7 cellular contexts compared by ENCODE assay signal in the genomic region with DNA sequence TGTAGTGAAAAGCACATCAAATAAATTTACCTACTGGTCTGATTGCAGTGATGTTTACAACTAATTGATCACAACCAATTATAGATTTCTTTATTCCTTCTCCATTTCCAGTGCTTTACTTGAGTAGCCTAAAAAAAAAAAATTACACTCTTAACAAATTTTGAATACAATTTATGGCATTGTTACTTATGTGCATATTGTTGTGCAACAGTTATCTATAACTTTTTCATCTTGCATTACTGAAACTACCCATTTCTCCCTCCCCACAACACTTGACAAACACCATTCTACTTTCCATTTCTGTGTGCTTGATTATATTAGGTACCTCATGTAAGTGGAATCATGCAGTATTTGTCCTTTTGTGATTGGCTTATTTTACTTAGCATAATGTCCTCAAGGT.
"Had no signal": no experiment of that assay in that cellular context is flagged by ENCODE, and none has a peak within 500 bp of the region (broad histone marks: within the 10 kb centered on the region; RNA-seq: fewer than 3 reads in every experiment).

No MANE protein-coding gene starts in this region.

- H3K27ac ChIP-seq: HL-60, KMS-11 had no signal

- H3K9ac ChIP-seq: KMS-11 had no signal

- H3K4me3 Mint-ChIP-seq: GM23338, H9 had no signal

- FAIRE-seq: H1, HTR-8/SVneo had no signal

- H2AFZ ChIP-seq: GM23338 had no signal

- H3K9me3 Mint-ChIP-seq: GM23338, H9 had no signal

- DNase-seq: H9, KBM-7 had no signal

- ATAC-seq: GM23338 had no signal

- H3K4me3 ChIP-seq: GM23338 had no signal

- H3K4me2 ChIP-seq: GM23338 had no signal
